In genomic region chr19:11455233-11455554, GRCh38 we compare ENCODE assay signal across 7 cellular contexts. TPM values are rescaled to one million over a fixed set of nuclear protein-coding genes. Genes with fewer than 3 reads are reported as not detected.
"Had no signal": no experiment of that assay in that cellular context is flagged by ENCODE, and none has a peak within 500 bp of the region (broad histone marks: within the 10 kb centered on the region; RNA-seq: fewer than 3 reads in every experiment).

No MANE protein-coding gene starts in this region.

RNA-seq across cellular contexts. Expression of gene ELAVL3, which starts 25.7 kb away (rescaled TPM):
- total RNA-seq: LHCN-M2, MCF 10A, NCI-H460, PC-9, RPMI7951, SJCRH30, SK-MEL-5 had no signal

RNA-seq across cellular contexts. Expression of gene RGL3, which starts 36.1 kb away (rescaled TPM):
- total RNA-seq: MCF 10A, SJCRH30 had no signal
